Comparison of ENCODE assay signal across 2 cellular contexts in genomic region chr2:69636395-69636794, GRCh38.
A peak's percentile ranks its signal among the peaks of the same experiment; 100 is the strongest.
TF ChIP-seq lines count a peak whose summit lies in the region.

No MANE protein-coding gene starts in this region.

TF ChIP-seq in IMR-90, 13 proteins besides CTCF, POLR2A, EP300 and RAD21:
- no peak for TF ChIP-seq MAFK (IDR thresholded peaks at IDR 0.05; ENCODE audit: low read depth, low read length)
- TF ChIP-seq USF2 (IDR thresholded peaks at IDR 0.05; ENCODE audit: low read depth, low read length), result no peak
- no peak for TF ChIP-seq MAZ (IDR thresholded peaks at IDR 0.05; ENCODE audit: borderline replicate concordance, low read depth, low read length)
- peak; percentile 53; the same call in 1 of the 2 replicates for TF ChIP-seq CEBPB (IDR thresholded peaks at IDR 0.05; ENCODE audit: low read depth, low read length)
- TF ChIP-seq CHD1 (IDR thresholded peaks at IDR 0.05; ENCODE audit: low read depth, low read length), result no peak
- TF ChIP-seq MXI1 (IDR thresholded peaks at IDR 0.05; ENCODE audit: borderline replicate concordance, low read depth, low read length), result no peak
- no peak for TF ChIP-seq NFE2L2 (IDR thresholded peaks at IDR 0.05; ENCODE audit: low read depth, low read length)
- TF ChIP-seq SMC3 (IDR thresholded peaks at IDR 0.05; ENCODE audit: low read depth, low read length), result no peak
- TF ChIP-seq ELK1 (IDR thresholded peaks at IDR 0.05; ENCODE audit: borderline replicate concordance, low read depth, low read length), result no peak

TF ChIP-seq in endothelial cell of umbilical vein, 7 proteins besides CTCF, POLR2A, EP300 and RAD21:
- TF ChIP-seq MYC (IDR thresholded peaks at IDR 0.05; ENCODE audit: low read depth, low read length), result no peak
